In genomic region chr22:37499789-37500188, GRCh38 we compare ENCODE assay signal across 28 cellular contexts. TPM values are rescaled to one million over a fixed set of nuclear protein-coding genes. Genes with fewer than 3 reads are reported as not detected.
DNase-seq lines count a peak whose midpoint lies in the region; ATAC-seq, FAIRE-seq and TF ChIP-seq lines count a peak whose summit lies in the region.
"Had no signal": no experiment of that assay in that cellular context is flagged by ENCODE, and none has a peak within 500 bp of the region (broad histone marks: within the 10 kb centered on the region; RNA-seq: fewer than 3 reads in every experiment).

No MANE protein-coding gene starts in this region.

- H3K4me3 ChIP-seq in A549 (no peak overlapping the region), HepG2 (replicated peaks in 1 of 3; ENCODE audit: insufficient read depth in 1 of 3, low read depth in 2 of 3, low read length in 3 of 3) (no peak overlapping the region), gastrocnemius medialis (no peak overlapping the region), thyroid gland (replicated peaks in 1 of 3) (no peak overlapping the region)
- no peak overlapping the region for H3K4me3 ChIP-seq in CD8-positive, alpha-beta memory T cell (ENCODE audit: low read length)
- H3K4me3 ChIP-seq: BLaER1, dorsolateral prefrontal cortex, psoas muscle, thoracic aorta had no signal

- ATAC-seq in A549 (no peak), HepG2 (no peak), gastrocnemius medialis (no peak), HG03565 (IDR thresholded peaks at IDR 0.05; ENCODE audit: unreplicated experiment) (no peak)
- ATAC-seq: activated T-cell treated with anti-CD3 and anti-CD28 coated beads, Interleukin-2, amount 50 U/mL, for 72 hours; PC-3; psoas muscle had no signal

- H3K4me1 ChIP-seq in A549 (peaks cover 85% of the 10 kb centered on the region), HepG2 (ENCODE audit: insufficient read depth, low read length) (peaks cover 59% of the 10 kb centered on the region), gastrocnemius medialis (peaks cover 21 to 55% of the 10 kb centered on the region in 2 donors), thyroid gland (peaks cover 0 to 22% of the 10 kb centered on the region in 2 donors)
- H3K4me1 ChIP-seq in CD8-positive, alpha-beta memory T cell (ENCODE audit: insufficient read depth, low read length): peaks cover 20% of the 10 kb centered on the region

- 40% methylated on average over 1 of the region's 6 CpGs for WGBS in A549 (ENCODE audit: missing lambda C conversion rate)
- WGBS in HepG2 (ENCODE audit: low lambda C conversion rate): 84% methylated on average over 4 of the region's 6 CpGs
- 69 to 87% methylated on average over 3 to 4 of the region's 6 CpGs for WGBS in thyroid gland, 2 donors

- H3K27ac ChIP-seq in A549 (peak overlapping the region; percentile 99 to 100), RWPE1 (peak overlapping the region; percentile 96), HepG2 (ENCODE audit: extremely low read length, insufficient read depth, low read length) (peak overlapping the region; percentile 83), gastrocnemius medialis (peak overlapping the region in 3 of 4 donors; percentile 34 to 82 (median 55)), thyroid gland (no peak overlapping the region)
- no peak overlapping the region for H3K27ac ChIP-seq in CD8-positive, alpha-beta memory T cell (ENCODE audit: low read depth, low read length)
- H3K27ac ChIP-seq: BLaER1, psoas muscle, thoracic aorta had no signal

- in situ Hi-C loops in HepG2 (cut with HindIII; ENCODE audit: extremely low pct_ligation_motif_present, low pct_unique_long_range_greater_than_20kb): no loop called here
- in situ Hi-C loops in gastrocnemius medialis (cut with MboI; ENCODE audit: low sequenced_read_pairs in 4 of 4): no loop called here

- H3K9me3 Mint-ChIP-seq in CD8-positive, alpha-beta memory T cell: no peaks in the 10 kb centered on the region
- H3K9me3 Mint-ChIP-seq: activated CD4-positive, alpha-beta T cell treated with anti-CD3 and anti-CD28 coated beads, Interleukin-2, amount 10 ng/mL, durations not matched to agents 7 days and 5 days; activated T-cell treated with anti-CD3 and anti-CD28 coated beads, Interleukin-2, amount 50 U/mL, for 72 hours; memory B cell had no signal

- no peak for TF ChIP-seq POLR2A in A549 (IDR thresholded peaks at IDR 0.05; ENCODE audit: low read length)
- TF ChIP-seq POLR2A in HepG2 (IDR thresholded peaks at IDR 0.05; ENCODE audit: insufficient read depth in 1 of 2, low read depth in 2 of 2, low read length in 2 of 2): no peak
- TF ChIP-seq POLR2A in gastrocnemius medialis (IDR thresholded peaks at IDR 0.05): no peak
- no peak for TF ChIP-seq POLR2A in thyroid gland (IDR thresholded peaks at IDR 0.05)

- H3K9ac ChIP-seq in HepG2 (ENCODE audit: insufficient read depth, low read depth, low read length): peak overlapping the region; percentile 64; the same call in 1 of the 2 replicates
- H3K9ac ChIP-seq: BLaER1 had no signal

- H3K36me3 Mint-ChIP-seq in CD8-positive, alpha-beta memory T cell: no peaks in the 10 kb centered on the region
- H3K36me3 Mint-ChIP-seq: memory B cell had no signal

- DNase-seq in A549 (ENCODE audit: low read depth in 1 of 2, low spot score in 1 of 2): no peak
- no peak for DNase-seq in RWPE1 (ENCODE audit: low spot score)
- DNase-seq in HepG2 (ENCODE audit: low spot score): no peak
- no peak for DNase-seq in gastrocnemius medialis
- no peak for DNase-seq in LoVo (ENCODE audit: low spot score)
- DNase-seq in thyroid gland: no peak
- DNase-seq in CD8-positive, alpha-beta memory T cell: no peak
- DNase-seq: activated CD4-positive, alpha-beta T cell treated with anti-CD3 and anti-CD28 coated beads, Interleukin-2, amount 10 ng/mL, durations not matched to agents 7 days and 5 days; activated naive CD4-positive, alpha-beta T cell; activated T-cell treated with anti-CD3 and anti-CD28 coated beads, Interleukin-2, amount 50 U/mL, for 72 hours; DND-41; dorsolateral prefrontal cortex; Kasumi-1; kidney glomerular epithelial cell; NCI-H1694; NCI-H2171; NCI-H524; PC-3; psoas muscle; SHP77 treated with DMSO at 0.1 percent for 48 hours; stimulated activated CD4-positive, alpha-beta T cell treated with anti-CD3 and anti-CD28 coated beads, Interleukin-15, amount 100 ng/mL, for 24 hours; stimulated activated naive CD4-positive, alpha-beta T cell; T1000 had no signal

- peak overlapping the region; percentile 85 for H3K4me2 ChIP-seq in A549
- no peak overlapping the region for H3K4me2 ChIP-seq in HepG2 (ENCODE audit: low read depth, low read length)
- H3K4me2 ChIP-seq: BLaER1 had no signal

- H4K20me1 ChIP-seq in HepG2 (ENCODE audit: insufficient read depth, low read length): no peaks in the 10 kb centered on the region
- H4K20me1 ChIP-seq: BLaER1 had no signal

- H3K27me3 ChIP-seq in HepG2 (ENCODE audit: control insufficient read depth in 1 of 2, insufficient read depth in 2 of 2, low read length in 2 of 2) (no peaks in the 10 kb centered on the region), gastrocnemius medialis (no peaks in the 10 kb centered on the region), thyroid gland (no peaks in the 10 kb centered on the region)
- no peaks in the 10 kb centered on the region for H3K27me3 ChIP-seq in CD8-positive, alpha-beta memory T cell (ENCODE audit: insufficient read depth, low read length, poor library complexity, severe bottlenecking)
- H3K27me3 ChIP-seq: BLaER1 had no signal

- H3K4me3 Mint-ChIP-seq in CD8-positive, alpha-beta memory T cell: no peak overlapping the region
- H3K4me3 Mint-ChIP-seq: activated CD4-positive, alpha-beta T cell treated with anti-CD3 and anti-CD28 coated beads, Interleukin-2, amount 10 ng/mL, durations not matched to agents 7 days and 5 days; activated T-cell treated with anti-CD3 and anti-CD28 coated beads, Interleukin-2, amount 50 U/mL, for 72 hours; memory B cell had no signal

- peaks cover 1 to 23% of the 10 kb centered on the region in 2 donors for H3K27me3 Mint-ChIP-seq in CD8-positive, alpha-beta memory T cell

- peaks cover 9% of the 10 kb centered on the region for H3K79me2 ChIP-seq in HepG2 (ENCODE audit: insufficient read depth, low read length)

- POLR2A ChIA-PET in A549 (lab: Yijun Ruan, JAX) (no interaction called here), RWPE1 (lab: Yijun Ruan, JAX; ENCODE audit: low non-redundant PET) (no interaction called here), HepG2 (lab: Yijun Ruan, JAX) (interaction anchor here (1.0 kb wide), 1 partner anchor 22 kb away, joined by 3 read pairs; no protein-coding TSS in a partner anchor)
- POLR2A ChIA-PET in CD8-positive, alpha-beta memory T cell (lab: Charles Lee): no interaction called here

- TF ChIP-seq CTCF in A549 (IDR thresholded peaks at IDR 0.05): no peak
- no peak for TF ChIP-seq CTCF in RWPE1 (conservative IDR thresholded peaks at IDR 0.05; ENCODE audit: low read depth)
- no peak for TF ChIP-seq CTCF in HepG2 (CRISPR knock-in tag; IDR thresholded peaks at IDR 0.05)
- TF ChIP-seq CTCF in gastrocnemius medialis (IDR thresholded peaks at IDR 0.05 in 4 of 5, conservative IDR thresholded peaks at IDR 0.05 in 1 of 5): no peak
- TF ChIP-seq CTCF in thyroid gland (IDR thresholded peaks at IDR 0.05): no peak

- no peak overlapping the region for H2AFZ ChIP-seq in HepG2 (ENCODE audit: low read length)

- CTCF ChIA-PET in A549 (lab: Yijun Ruan, JAX) (interaction anchor here (0.6 to 8.7 kb wide), 7 partner anchors 10 to 93 kb away, joined by 3 to 42 read pairs (median 4); no protein-coding TSS in a partner anchor), RWPE1 (lab: Yijun Ruan, JAX) (interaction anchor here (0.6 to 0.8 kb wide), 2 partner anchors 9 to 113 kb away, joined by 3 read pairs; no protein-coding TSS in a partner anchor), HepG2 (lab: Yijun Ruan, JAX; ENCODE audit: low intra/inter-chr PET ratio, low total read pairs) (no interaction called here)
- CTCF ChIA-PET in CD8-positive, alpha-beta memory T cell (lab: Charles Lee): interaction anchor here (0.8 to 9.8 kb wide), 6 partner anchors 10 to 183 kb away, joined by 3 to 71 read pairs (median 4); partner anchors contain the start of gene MFNG

- no TSS peak for BruUV-seq in HepG2 (replicated peaks; lab: Mats Ljungman, UMichigan)

- H3K36me3 ChIP-seq in HepG2 (replicated peaks in 1 of 2; ENCODE audit: control insufficient read depth in 1 of 2, insufficient read depth in 2 of 2, low read length in 2 of 2) (peaks cover 35 to 62% of the 10 kb centered on the region in 2 experiments), gastrocnemius medialis (no peaks in the 10 kb centered on the region), thyroid gland (no peaks in the 10 kb centered on the region)
- H3K36me3 ChIP-seq in CD8-positive, alpha-beta memory T cell (ENCODE audit: insufficient read depth, low read length): no peaks in the 10 kb centered on the region
- H3K36me3 ChIP-seq: BLaER1, thoracic aorta had no signal

- TF ChIP-seq EP300 in A549 (IDR thresholded peaks at IDR 0.05) (no peak), HepG2 (IDR thresholded peaks at IDR 0.05; ENCODE audit: low read depth in 2 of 2, low read length in 2 of 2) (no peak), HepG2 (CRISPR knock-in tag; IDR thresholded peaks at IDR 0.05; ENCODE audit: borderline replicate concordance) (no peak)

- no peak for FAIRE-seq in A549 (lab: Jason Lieb, UNC)
- FAIRE-seq in HepG2 (lab: Jason Lieb, UNC): no peak
- FAIRE-seq: GM18507 had no signal

- peaks cover 10 to 28% (median 13%) of the 10 kb centered on the region in 3 donors for H3K4me1 Mint-ChIP-seq in CD8-positive, alpha-beta memory T cell

- no peak for TF ChIP-seq RAD21 in A549 (conservative IDR thresholded peaks at IDR 0.05 in 1 of 2, IDR thresholded peaks at IDR 0.05 in 1 of 2)
- no peak for TF ChIP-seq RAD21 in HepG2 (CRISPR knock-in tag; IDR thresholded peaks at IDR 0.05)

- H3K9me3 ChIP-seq in A549 (no peaks in the 10 kb centered on the region), HepG2 (ENCODE audit: low read length) (no peaks in the 10 kb centered on the region), gastrocnemius medialis (no peaks in the 10 kb centered on the region), thyroid gland (no peaks in the 10 kb centered on the region)
- no peaks in the 10 kb centered on the region for H3K9me3 ChIP-seq in CD8-positive, alpha-beta memory T cell (ENCODE audit: low read length)
- H3K9me3 ChIP-seq: BLaER1, psoas muscle, thoracic aorta had no signal

- intact Hi-C loops in HepG2 (cut with micrococcal nuclease; ENCODE audit: unreplicated experiment) (no loop called here), gastrocnemius medialis (cut with DNase I; ENCODE audit: low total_unique reads) (no loop called here), thyroid gland (cut with DNase I) (no loop called here)

- no peak overlapping the region for H3K27ac Mint-ChIP-seq in CD8-positive, alpha-beta memory T cell
- H3K27ac Mint-ChIP-seq: activated CD4-positive, alpha-beta T cell treated with anti-CD3 and anti-CD28 coated beads, Interleukin-2, amount 10 ng/mL, durations not matched to agents 7 days and 5 days; activated T-cell treated with anti-CD3 and anti-CD28 coated beads, Interleukin-2, amount 50 U/mL, for 72 hours; memory B cell had no signal

RNA-seq across cellular contexts. Expression of gene MFNG, which starts 13.6 kb away (rescaled TPM):
- polyA plus RNA-seq in A549 (2011; rRNA removed) (1.2 and 2.0 TPM in 2 replicates), A549 (2017; fragmentation: RNase III; extraction: RNeasy Plus Mini Kit Qiagen cat#74134 plus additional on column Dnase treatment) (1.7 to 1.8 TPM (median 1.7 TPM) in 3 replicates), HepG2 (2011; rRNA removed) (11.7 and 19.8 TPM in 2 replicates)
- polyA plus RNA-seq in A549 (2012; cell fraction: cytosol; rRNA removed): 2.3 and 3.2 TPM in 2 replicates
- polyA plus RNA-seq in A549 (2012; cell fraction: nucleus; rRNA removed): 18.4 and 23.7 TPM in 2 replicates
- 0.73 and 0.95 TPM in 2 replicates for polyA minus RNA-seq in A549 (2011; rRNA and poly(A)+ RNA removed)
- total RNA-seq in HepG2 (2016; rRNA removed; fragmentation: Illumina TruSeq; extraction: Trizol) (1.0 and 1.1 TPM in 2 replicates), gastrocnemius medialis (1 to 10 TPM; 2.4 to 7.0 (median 5.2) TPM), thyroid gland (10 to 100 TPM; 15.2 to 30.6 (median 19.2) TPM)
- 0.35 and 1.1 TPM in 2 replicates for total RNA-seq in HepG2 (2016; cell fraction: cytosol; rRNA removed; fragmentation: Illumina TruSeq; extraction: Trizol; ENCODE audit: low read depth)
- total RNA-seq in HepG2 (2016; cell fraction: insoluble cytoplasmic fraction; rRNA removed; fragmentation: Illumina TruSeq; extraction: Trizol): 0.55 and 0.80 TPM in 2 replicates
- 1.4 and 1.9 TPM in 2 replicates for total RNA-seq in HepG2 (2016; cell fraction: membrane; rRNA removed; fragmentation: Illumina TruSeq; extraction: Trizol)
- total RNA-seq in HepG2 (2016; cell fraction: nucleus; rRNA removed; fragmentation: Illumina TruSeq; extraction: Trizol): 0.56 and 1.6 TPM in 2 replicates
- polyA plus RNA-seq in HepG2 (2011; cell fraction: cytosol; rRNA removed): 15.3 and 15.7 TPM in 2 replicates
- 37.0 and 46.6 TPM in 2 replicates for polyA plus RNA-seq in HepG2 (2011; cell fraction: nucleus; rRNA removed)
- polyA plus RNA-seq in HepG2 (2012): 14.5 and 20.0 TPM in 2 replicates
- polyA plus RNA-seq in HepG2 (2016; cell fraction: cytosol; fragmentation: Illumina TruSeq; extraction: Trizol; ENCODE audit: low read depth): 0.79 and 0.97 TPM in 2 replicates
- polyA plus RNA-seq in HepG2 (2016; cell fraction: insoluble cytoplasmic fraction; fragmentation: Illumina TruSeq; extraction: Trizol; ENCODE audit: low read depth): 0.81 and 0.93 TPM in 2 replicates
- 1.1 and 1.3 TPM in 2 replicates for polyA plus RNA-seq in HepG2 (2016; cell fraction: membrane; fragmentation: Illumina TruSeq; extraction: Trizol; ENCODE audit: low read depth)
- 1.3 and 4.5 TPM in 2 replicates for polyA plus RNA-seq in HepG2 (2016; cell fraction: nucleus; fragmentation: Illumina TruSeq; extraction: Trizol; ENCODE audit: insufficient read depth, low read depth)
- 0.77 and 12.5 TPM in 2 replicates for polyA minus RNA-seq in HepG2 (2011; rRNA and poly(A)+ RNA removed; ENCODE audit: low replicate concordance)
- polyA minus RNA-seq in HepG2 (2011; cell fraction: cytosol; rRNA and poly(A)+ RNA removed): 3.2 and 6.1 TPM in 2 replicates
- 6.1 and 9.8 TPM in 2 replicates for polyA minus RNA-seq in HepG2 (2011; cell fraction: nucleus; rRNA and poly(A)+ RNA removed)
- 100 to 1,000 TPM; 162 to 171 TPM for total RNA-seq in CD8-positive, alpha-beta memory T cell
- polyA plus RNA-seq in CD8-positive, alpha-beta memory T cell: 323 TPM

RNA-seq across cellular contexts. Expression of gene CARD10, which starts 19.4 kb away (rescaled TPM):
- 8.3 and 11.1 TPM in 2 replicates for polyA plus RNA-seq in A549 (2011; rRNA removed)
- polyA plus RNA-seq in A549 (2012; cell fraction: cytosol; rRNA removed): 16.0 and 23.0 TPM in 2 replicates
- 52.8 and 67.1 TPM in 2 replicates for polyA plus RNA-seq in A549 (2012; cell fraction: nucleus; rRNA removed)
- polyA plus RNA-seq in A549 (2017; fragmentation: RNase III; extraction: RNeasy Plus Mini Kit Qiagen cat#74134 plus additional on column Dnase treatment): 14.1 to 16.1 TPM (median 15.3 TPM) in 3 replicates
- 12.5 and 17.6 TPM in 2 replicates for polyA minus RNA-seq in A549 (2011; rRNA and poly(A)+ RNA removed)
- 28.9 and 35.2 TPM in 2 replicates for total RNA-seq in HepG2 (2016; rRNA removed; fragmentation: Illumina TruSeq; extraction: Trizol)
- total RNA-seq in HepG2 (2016; cell fraction: cytosol; rRNA removed; fragmentation: Illumina TruSeq; extraction: Trizol; ENCODE audit: low read depth): 3.9 and 4.1 TPM in 2 replicates
- 24.8 and 36.0 TPM in 2 replicates for total RNA-seq in HepG2 (2016; cell fraction: insoluble cytoplasmic fraction; rRNA removed; fragmentation: Illumina TruSeq; extraction: Trizol)
- 11.9 and 12.5 TPM in 2 replicates for total RNA-seq in HepG2 (2016; cell fraction: membrane; rRNA removed; fragmentation: Illumina TruSeq; extraction: Trizol)
- total RNA-seq in HepG2 (2016; cell fraction: nucleus; rRNA removed; fragmentation: Illumina TruSeq; extraction: Trizol): 17.8 and 21.3 TPM in 2 replicates
- 55.8 and 92.3 TPM in 2 replicates for polyA plus RNA-seq in HepG2 (2011; rRNA removed)
- 52.6 and 75.1 TPM in 2 replicates for polyA plus RNA-seq in HepG2 (2011; cell fraction: cytosol; rRNA removed)
- 203 and 227 TPM in 2 replicates for polyA plus RNA-seq in HepG2 (2011; cell fraction: nucleus; rRNA removed)
- 46.8 and 57.2 TPM in 2 replicates for polyA plus RNA-seq in HepG2 (2012)
- polyA plus RNA-seq in HepG2 (2016; cell fraction: cytosol; fragmentation: Illumina TruSeq; extraction: Trizol; ENCODE audit: low read depth): 3.0 TPM in 2 replicates
- 28.5 and 30.3 TPM in 2 replicates for polyA plus RNA-seq in HepG2 (2016; cell fraction: insoluble cytoplasmic fraction; fragmentation: Illumina TruSeq; extraction: Trizol; ENCODE audit: low read depth)
- polyA plus RNA-seq in HepG2 (2016; cell fraction: membrane; fragmentation: Illumina TruSeq; extraction: Trizol; ENCODE audit: low read depth): 9.1 and 9.4 TPM in 2 replicates
- polyA plus RNA-seq in HepG2 (2016; cell fraction: nucleus; fragmentation: Illumina TruSeq; extraction: Trizol; ENCODE audit: insufficient read depth, low read depth): 42.1 and 44.8 TPM in 2 replicates
- polyA minus RNA-seq in HepG2 (2011; rRNA and poly(A)+ RNA removed; ENCODE audit: low replicate concordance): 15.9 and 164 TPM in 2 replicates
- polyA minus RNA-seq in HepG2 (2011; cell fraction: cytosol; rRNA and poly(A)+ RNA removed): 61.5 and 72.6 TPM in 2 replicates
- polyA minus RNA-seq in HepG2 (2011; cell fraction: nucleus; rRNA and poly(A)+ RNA removed): 31.9 and 42.5 TPM in 2 replicates
- 1 to 10 TPM; 2.6 to 5.7 (median 4.4) TPM for total RNA-seq in gastrocnemius medialis
- total RNA-seq in thyroid gland: 10 to 100 TPM in 3 of 4 donors, 1 to 10 TPM in 1; 6.5 to 17.3 (median 11.0) TPM
- under 1 TPM; 0.29 to 0.31 TPM for total RNA-seq in CD8-positive, alpha-beta memory T cell
- 1.0 TPM for polyA plus RNA-seq in CD8-positive, alpha-beta memory T cell
- total RNA-seq: activated CD4-positive, alpha-beta T cell treated with anti-CD3 and anti-CD28 coated beads, Interleukin-2, amount 10 ng/mL, durations not matched to agents 7 days and 5 days had no signal

Comparison
In these comparisons a context has a peak if more than half of its experiments do, and no peak if none do; other contexts are left out.
1. H3K27ac ChIP-seq: peak in A549 (2 of 2), RWPE1 (single experiment), HepG2 (single experiment) and gastrocnemius medialis (3 of 4); none in thyroid gland (0 of 3) and CD8-positive, alpha-beta memory T cell (single experiment).
2. RNA of gene MFNG, which starts 13.6 kb away (total RNA-seq): 162 to 171 TPM in CD8-positive, alpha-beta memory T cell; 15.2 to 30.6 TPM in thyroid gland, 2.4 to 7.0 TPM in gastrocnemius medialis and 0.35 to 1.9 TPM in HepG2; every median in the first group is over 4 times any median in the second.